In the genomic region with DNA sequence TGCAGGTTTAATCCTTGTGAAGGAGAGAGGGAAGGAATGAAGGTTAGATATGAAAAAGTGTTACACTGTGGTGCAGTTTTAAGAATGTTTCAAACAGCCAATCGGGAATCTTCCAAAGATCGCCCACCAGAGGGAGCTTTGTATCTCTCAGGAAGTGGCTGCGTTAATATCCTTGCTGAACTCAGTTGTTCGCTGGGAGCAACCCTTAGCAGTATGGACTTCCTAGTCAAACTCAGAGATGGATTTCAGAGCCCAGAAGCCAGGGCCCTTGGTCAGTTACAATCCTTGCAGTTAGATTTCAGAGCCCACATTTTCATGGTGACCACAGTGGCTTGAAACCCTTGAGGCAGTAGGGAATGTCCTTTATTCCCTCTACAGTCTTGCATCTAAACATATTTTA, we compare ENCODE assay signal across 8 cellular contexts.
A peak's percentile ranks its signal among the peaks of the same experiment; 100 is the strongest.
DNase-seq lines count a peak whose midpoint lies in the region; ATAC-seq and TF ChIP-seq lines count a peak whose summit lies in the region.

No MANE protein-coding gene starts in this region.

- H3K9me2 ChIP-seq in OCI-LY1 (ENCODE audit: low read depth, low read length) = no peaks in the 10 kb centered on the region

- H3K9me3 Mint-ChIP-seq in neural progenitor cell = no peaks in the 10 kb centered on the region
- H3K9me3 Mint-ChIP-seq in activated T-helper 17 cell treated with anti-CD3 and anti-CD28 coated beads, Interleukin-2, amount 50 U/mL, for 72 hours = peaks cover 3% of the 10 kb centered on the region

- no peak for ATAC-seq in HG03571 (IDR thresholded peaks at IDR 0.05; ENCODE audit: unreplicated experiment)
- ATAC-seq in activated T-helper 17 cell treated with anti-CD3 and anti-CD28 coated beads, Interleukin-2, amount 50 U/mL, for 72 hours (replicated peaks) = no peak

- no peak overlapping the region for H3K9ac ChIP-seq in OCI-LY1 (ENCODE audit: low read length)
- H3K9ac ChIP-seq in neural progenitor cell = no peak overlapping the region

- peak; percentile 8 for DNase-seq in COLO829 (ENCODE audit: low spot score)
- peak; percentile 64 for DNase-seq in epithelial cell of esophagus (ENCODE audit: low read depth)
- DNase-seq in neural progenitor cell (ENCODE audit: low spot score) = peak; percentile 74
- no peak for DNase-seq in hepatic stellate cell (ENCODE audit: low spot score)

- no peak overlapping the region for H3K27ac ChIP-seq in HEK293 (ENCODE audit: extremely low read depth, low read depth, low read length)
- H3K27ac ChIP-seq in OCI-LY1 (ENCODE audit: low read depth, low read length, poor library complexity, severe bottlenecking) = no peak overlapping the region
- H3K27ac ChIP-seq in neural progenitor cell = no peak overlapping the region

- H3K27me3 Mint-ChIP-seq in neural progenitor cell (ENCODE audit: insufficient read depth, low read depth) = peaks cover 2% of the 10 kb centered on the region
- H3K27me3 Mint-ChIP-seq in activated T-helper 17 cell treated with anti-CD3 and anti-CD28 coated beads, Interleukin-2, amount 50 U/mL, for 72 hours = peaks cover 3% of the 10 kb centered on the region

- H3K4me1 ChIP-seq in HEK293 (ENCODE audit: control insufficient read depth, insufficient read depth, low read length) = no peaks in the 10 kb centered on the region
- no peaks in the 10 kb centered on the region for H3K4me1 ChIP-seq in OCI-LY1 (ENCODE audit: insufficient read depth, low read length, severe bottlenecking)
- H3K4me1 ChIP-seq in neural progenitor cell = no peaks in the 10 kb centered on the region

- no peak overlapping the region for H3K4me2 ChIP-seq in OCI-LY1 (ENCODE audit: low read length)
- H3K4me2 ChIP-seq in neural progenitor cell = no peak overlapping the region

- H3K36me3 ChIP-seq in HEK293 (ENCODE audit: control insufficient read depth in 2 of 2, insufficient read depth in 1 of 2, low read length in 2 of 2) (no peaks in the 10 kb centered on the region), OCI-LY1 (ENCODE audit: insufficient read depth, low read length) (no peaks in the 10 kb centered on the region), neural progenitor cell (no peaks in the 10 kb centered on the region)

- H3F3A ChIP-seq in OCI-LY1 (ENCODE audit: insufficient read depth, low read length) (no peaks in the 10 kb centered on the region), neural progenitor cell (ENCODE audit: low read depth) (no peaks in the 10 kb centered on the region)

- CTCF ChIA-PET in HEK293 (lab: Yijun Ruan, JAX) = interaction anchor here (0.6 to 3.6 kb wide), 17 partner anchors 9 to 913 kb away, joined by 3 to 20 read pairs (median 3); no protein-coding TSS in a partner anchor

- no peaks in the 10 kb centered on the region for H3K27me3 ChIP-seq in OCI-LY1 (ENCODE audit: insufficient read depth, low read length)
- H3K27me3 ChIP-seq in neural progenitor cell = no peaks in the 10 kb centered on the region

- H2AFZ ChIP-seq in OCI-LY1 (ENCODE audit: low read length) (no peak overlapping the region), neural progenitor cell (replicated peaks) (peak overlapping the region; percentile 85)

- H3K4me3 Mint-ChIP-seq in neural progenitor cell = no peak overlapping the region
- H3K4me3 Mint-ChIP-seq in activated T-helper 17 cell treated with anti-CD3 and anti-CD28 coated beads, Interleukin-2, amount 50 U/mL, for 72 hours = no peak overlapping the region

- H3K9me3 ChIP-seq in HEK293 (ENCODE audit: control insufficient read depth, insufficient read depth, low read depth, low read length) = no peaks in the 10 kb centered on the region
- no peaks in the 10 kb centered on the region for H3K9me3 ChIP-seq in OCI-LY1 (ENCODE audit: low read length)
- H3K9me3 ChIP-seq in neural progenitor cell (ENCODE audit: low read depth) = no peaks in the 10 kb centered on the region

- POLR2A ChIA-PET in HEK293 (lab: Yijun Ruan, JAX) = no interaction called here

- H3K4me3 ChIP-seq in HEK293 (ENCODE audit: low read depth, low read length) (no peak overlapping the region), OCI-LY1 (ENCODE audit: low read depth, low read length, poor library complexity, severe bottlenecking) (no peak overlapping the region), epithelial cell of esophagus (ENCODE audit: low read length) (no peak overlapping the region), neural progenitor cell (no peak overlapping the region)

- H3K79me2 ChIP-seq in OCI-LY1 (ENCODE audit: insufficient read depth, low read length) (no peaks in the 10 kb centered on the region), neural progenitor cell (ENCODE audit: low read depth) (no peaks in the 10 kb centered on the region)

- peaks cover 26% of the 10 kb centered on the region for H3K4me1 Mint-ChIP-seq in neural progenitor cell
- H3K4me1 Mint-ChIP-seq in activated T-helper 17 cell treated with anti-CD3 and anti-CD28 coated beads, Interleukin-2, amount 50 U/mL, for 72 hours = peaks cover 5% of the 10 kb centered on the region

- peak; percentile 39; the same call in 1 of the 2 replicates for TF ChIP-seq CTCF in HEK293 (tag by site-specific recombination; IDR thresholded peaks at IDR 0.05)
- TF ChIP-seq CTCF in OCI-LY1 (IDR thresholded peaks at IDR 0.05; ENCODE audit: low read length) = peak; percentile 61; the same call in 1 of the 2 replicates
- peak; percentile 69 for TF ChIP-seq CTCF in epithelial cell of esophagus (IDR thresholded peaks at IDR 0.05; ENCODE audit: insufficient read depth, low read depth, low read length, missing control alignments)
- peak; percentile 76 for TF ChIP-seq CTCF in neural progenitor cell (IDR thresholded peaks at IDR 0.05)

- H4K20me1 ChIP-seq in OCI-LY1 (ENCODE audit: insufficient read depth, low read length) = no peaks in the 10 kb centered on the region
- H4K20me1 ChIP-seq in neural progenitor cell (ENCODE audit: low read depth) = no peaks in the 10 kb centered on the region

- H3K36me3 Mint-ChIP-seq in neural progenitor cell = no peaks in the 10 kb centered on the region
- H3K36me3 Mint-ChIP-seq in activated T-helper 17 cell treated with anti-CD3 and anti-CD28 coated beads, Interleukin-2, amount 50 U/mL, for 72 hours (ENCODE audit: low read depth) = no peaks in the 10 kb centered on the region

- H3K27ac Mint-ChIP-seq in neural progenitor cell = no peak overlapping the region
- H3K27ac Mint-ChIP-seq in activated T-helper 17 cell treated with anti-CD3 and anti-CD28 coated beads, Interleukin-2, amount 50 U/mL, for 72 hours = no peak overlapping the region

TF ChIP-seq in HEK293, 187 proteins besides CTCF, POLR2A, EP300 and RAD21:
- TF ChIP-seq ZBTB17 (tag by site-specific recombination; IDR thresholded peaks at IDR 0.05) = peak; percentile 83
- TF ChIP-seq ZNF654 (tag by site-specific recombination; IDR thresholded peaks at IDR 0.05; ENCODE audit: low read depth) = peak; percentile 54
- TF ChIP-seq PRDM4 (tag by site-specific recombination; IDR thresholded peaks at IDR 0.05) = no peak
TF ChIP-seq in HEK293: peak in this region for 2.
